1 cellular context compared by ENCODE assay signal in genomic region chr1:182428043-182428442, GRCh38.
A peak's percentile ranks its signal among the peaks of the same experiment; 100 is the strongest.
TF ChIP-seq lines count a peak whose summit lies in the region.

No MANE protein-coding gene starts in this region.

TF ChIP-seq in GM12878, 131 proteins besides CTCF, POLR2A, EP300 and RAD21 (continued from another document and continues in another):
- TF ChIP-seq E2F8 (IDR thresholded peaks at IDR 0.05; ENCODE audit: low read depth, partially characterized antibody), result no peak
- no peak for TF ChIP-seq YY1 (IDR thresholded peaks at IDR 0.05; ENCODE audit: low read depth, low read length)
- no peak for TF ChIP-seq ASH2L (IDR thresholded peaks at IDR 0.05; ENCODE audit: borderline replicate concordance, low read depth)
- TF ChIP-seq NR2C2 (IDR thresholded peaks at IDR 0.05; ENCODE audit: borderline replicate concordance, control insufficient read depth, insufficient read length, low read depth), result no peak
- TF ChIP-seq SIN3A (IDR thresholded peaks at IDR 0.05; ENCODE audit: low read depth, low read length), result no peak
- TF ChIP-seq CBX3 (IDR thresholded peaks at IDR 0.05; ENCODE audit: borderline replicate concordance, low read depth), result no peak
- no peak for TF ChIP-seq TCF7 (IDR thresholded peaks at IDR 0.05; ENCODE audit: borderline replicate concordance)
- TF ChIP-seq POLR2AphosphoS2 (IDR thresholded peaks at IDR 0.05; ENCODE audit: low read depth, low read length), result no peak
- peak; percentile 80; the same call in 1 of the 2 replicates for TF ChIP-seq FOXM1 (IDR thresholded peaks at IDR 0.05; ENCODE audit: low read depth, low read length)
- peak; percentile 32; the same call in 1 of the 2 replicates for TF ChIP-seq ATF7 (IDR thresholded peaks at IDR 0.05; ENCODE audit: low read depth)
- TF ChIP-seq ZBTB4 (CRISPR knock-in tag; IDR thresholded peaks at IDR 0.05), result no peak
- TF ChIP-seq MAX (IDR thresholded peaks at IDR 0.05; ENCODE audit: low read depth, low read length), result no peak
- peak; percentile 57; the same call in 1 of the 2 replicates for TF ChIP-seq IRF4 (IDR thresholded peaks at IDR 0.05; ENCODE audit: low read depth, low read length)
- peak; percentile 53; the same call in 1 of the 2 replicates for TF ChIP-seq BCL11A (IDR thresholded peaks at IDR 0.05; ENCODE audit: low read depth, low read length)
- TF ChIP-seq BRCA1 (IDR thresholded peaks at IDR 0.05; ENCODE audit: low read depth, low read length), result no peak
- TF ChIP-seq ZBTB40 (IDR thresholded peaks at IDR 0.05; ENCODE audit: borderline replicate concordance), result no peak
- TF ChIP-seq EZH2 (IDR thresholded peaks at IDR 0.05; ENCODE audit: borderline replicate concordance, control insufficient read depth, low read depth, low read length), result no peak
- no peak for TF ChIP-seq REST (IDR thresholded peaks at IDR 0.05; ENCODE audit: low read depth, low read length)
- TF ChIP-seq MTA2 (IDR thresholded peaks at IDR 0.05; ENCODE audit: low read depth), result peak; percentile 51; the same call in 1 of the 2 replicates
- peak; percentile 83; the same call in 1 of the 2 replicates for TF ChIP-seq NFIC (IDR thresholded peaks at IDR 0.05; ENCODE audit: low read depth, low read length)
- TF ChIP-seq RUNX3 (IDR thresholded peaks at IDR 0.05; ENCODE audit: low read length), result peak; percentile 84
- TF ChIP-seq RELA (IDR thresholded peaks at IDR 0.05; ENCODE audit: borderline replicate concordance, partially characterized antibody), result no peak
- no peak for TF ChIP-seq ZBTB11 (CRISPR knock-in tag; IDR thresholded peaks at IDR 0.05)
- TF ChIP-seq WRNIP1 (IDR thresholded peaks at IDR 0.05; ENCODE audit: borderline replicate concordance, low read depth, low read length), result no peak
- no peak for TF ChIP-seq PML (IDR thresholded peaks at IDR 0.05; ENCODE audit: low read length)
- TF ChIP-seq MTA3 (IDR thresholded peaks at IDR 0.05; ENCODE audit: borderline replicate concordance, low read length), result no peak
- no peak for TF ChIP-seq LARP7 (IDR thresholded peaks at IDR 0.05)
- no peak for TF ChIP-seq ZSCAN29 (IDR thresholded peaks at IDR 0.05)
- TF ChIP-seq CBFB (IDR thresholded peaks at IDR 0.05; ENCODE audit: low read depth), result 0 out of 2 replicates have a peak, but pooled peaks have one; percentile 21
- no peak for TF ChIP-seq CHD1 (IDR thresholded peaks at IDR 0.05; ENCODE audit: low read depth, low read length)
- TF ChIP-seq SMC3 (IDR thresholded peaks at IDR 0.05; ENCODE audit: borderline replicate concordance, low read length), result no peak
- TF ChIP-seq USF1 (IDR thresholded peaks at IDR 0.05; ENCODE audit: borderline replicate concordance, extremely low read length, insufficient read depth, low read depth, low read length), result no peak
- 0 out of 2 replicates have a peak, but pooled peaks have one; percentile 60 for TF ChIP-seq MEF2A (IDR thresholded peaks at IDR 0.05; ENCODE audit: insufficient read depth, low read depth, low read length)
- no peak for TF ChIP-seq TARDBP (IDR thresholded peaks at IDR 0.05; ENCODE audit: borderline replicate concordance)
- TF ChIP-seq MLLT1 (IDR thresholded peaks at IDR 0.05), result no peak
- peak; percentile 50; the same call in 1 of the 2 replicates for TF ChIP-seq DPF2 (IDR thresholded peaks at IDR 0.05)
- TF ChIP-seq E2F4 (IDR thresholded peaks at IDR 0.05; ENCODE audit: low read depth, low read length), result no peak
- TF ChIP-seq CBX5 (IDR thresholded peaks at IDR 0.05; ENCODE audit: low read depth), result no peak
- peak in 1 of 2 experiments; percentile 24; a peak in 1 of 4 replicates for TF ChIP-seq CEBPB (IDR thresholded peaks at IDR 0.05; ENCODE audit: borderline replicate concordance in 1 of 2, low read depth in 2 of 2, low read length in 2 of 2)
